In the genomic region with DNA sequence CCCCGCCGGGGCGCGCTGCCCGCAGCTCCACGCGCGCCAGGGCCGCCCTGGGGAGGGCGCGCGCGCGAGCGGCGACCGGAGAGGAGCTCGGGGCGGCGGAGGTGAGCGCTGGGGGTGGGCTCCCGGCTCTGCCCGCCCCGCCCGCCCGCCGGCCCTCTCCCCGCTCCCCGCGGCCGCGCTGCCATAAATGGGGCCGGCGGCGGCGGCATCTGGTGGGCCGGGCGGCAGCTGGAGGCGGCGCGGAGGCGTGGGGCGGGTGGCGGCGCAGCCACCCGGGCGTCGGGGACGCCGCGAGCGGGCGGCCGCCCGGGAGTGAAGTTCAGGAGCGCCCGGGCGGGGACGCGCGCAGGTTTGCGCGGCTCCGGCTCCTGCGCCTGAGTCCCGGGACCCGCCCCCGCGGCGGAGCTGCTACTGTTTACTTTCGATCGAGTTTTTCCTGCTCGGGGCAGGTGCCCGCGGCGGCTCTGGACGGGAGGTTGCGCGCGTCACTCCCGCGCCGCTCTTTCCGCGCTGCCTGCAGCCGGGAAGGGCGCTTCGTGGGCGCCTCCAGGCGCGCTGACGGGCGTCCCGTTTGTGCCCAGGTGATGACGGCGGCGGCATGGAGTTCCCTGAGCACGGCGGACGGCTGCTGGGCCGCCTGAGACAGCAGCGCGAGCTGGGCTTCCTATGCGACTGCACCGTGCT, we compare ENCODE assay signal across 8 cellular contexts. TPM values are rescaled to one million over a fixed set of nuclear protein-coding genes. Genes with fewer than 3 reads are reported as not detected.
DNase-seq lines count a peak whose midpoint lies in the region; ATAC-seq and TF ChIP-seq lines count a peak whose summit lies in the region.

Gene ZBTB42 (plus strand): TSS at position 502 of the 684 bp plus-strand sequence. CDS start 97 bp downstream, at position 599.

- H3K27me3 Mint-ChIP-seq in mesothelial cell of epicardium (ENCODE audit: low read depth), result peaks cover 12% of the 10 kb centered on the region

- peaks cover 25% of the 10 kb centered on the region for H3K4me1 Mint-ChIP-seq in mesothelial cell of epicardium

- H3K9me3 Mint-ChIP-seq in mesothelial cell of epicardium, result no peaks in the 10 kb centered on the region

- peak within 1 kb of the TSS; percentile 76 for H3K4me3 Mint-ChIP-seq in mesothelial cell of epicardium

- H3K27ac Mint-ChIP-seq in mesothelial cell of epicardium, result peak within 1 kb of the TSS; percentile 95

- no peaks in the 10 kb centered on the region for H3K36me3 Mint-ChIP-seq in mesothelial cell of epicardium

- peak; percentile 29 for ATAC-seq in GM21717 (IDR thresholded peaks at IDR 0.05; ENCODE audit: unreplicated experiment)

- DNase-seq in DMS79 treated with DMSO at 0.1 percent for 48 hours (lab: John Stamatoyannopoulos, UW) (peak; percentile 69), NCI-H128 (lab: John Stamatoyannopoulos, UW; ENCODE audit: unreplicated experiment) (peak; percentile 32), mesothelial cell of epicardium (ENCODE audit: low spot score in 2 of 2, unreplicated experiment in 2 of 2) (peak; percentile 60 to 75), middle frontal gyrus (ENCODE audit: extremely low spot score, low spot score) (no peak)
- DNase-seq in activated CD4-positive, alpha-beta T cell treated with anti-CD3 and anti-CD28 coated beads, Interleukin-2, amount 50 U/mL, for 1 hour, result peak; percentile 65
- DNase-seq in effector CD4-positive, alpha-beta T cell, result peak; percentile 64
- peak; percentile 58 to 79 (median 70) for DNase-seq in stimulated activated naive CD4-positive, alpha-beta T cell (lab: John Stamatoyannopoulos, UW)

- no peak for TF ChIP-seq CTCF in mesothelial cell of epicardium (IDR thresholded peaks at IDR 0.05; ENCODE audit: unreplicated experiment)

RNA-seq across cellular contexts. Expression of gene ZBTB42, which starts in this region (rescaled TPM):
- 5.8 to 6.7 TPM (median 6.2 TPM) in 3 replicates for total RNA-seq in mesothelial cell of epicardium
